In the genomic region with DNA sequence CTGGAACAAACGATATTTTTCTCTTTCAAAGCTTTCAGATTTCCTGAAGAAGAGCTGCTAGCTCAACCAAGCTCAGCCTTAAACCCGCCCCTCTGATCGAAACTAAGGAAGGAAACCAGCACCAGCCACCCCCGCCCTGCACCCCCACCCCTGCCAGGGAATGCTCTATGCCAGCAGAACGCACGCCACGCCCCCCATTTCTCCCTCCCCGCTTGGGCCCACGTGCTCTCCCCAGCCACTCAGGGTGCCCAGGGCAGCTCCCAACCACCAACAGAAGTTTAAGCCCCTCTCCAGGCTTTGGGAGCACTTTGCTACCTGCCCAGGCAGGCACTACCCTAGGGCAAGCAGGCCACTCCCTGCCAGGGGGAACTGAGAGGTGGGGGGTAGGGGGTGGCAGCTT, we compare ENCODE assay signal across 1 cellular context.
TF ChIP-seq lines count a peak whose summit lies in the region.

No MANE protein-coding gene starts in this region.

TF ChIP-seq in HepG2, 621 proteins besides CTCF, POLR2A, EP300 and RAD21:
- no peak for TF ChIP-seq MED13 (CRISPR knock-in tag; IDR thresholded peaks at IDR 0.05)
- TF ChIP-seq ISL2 (CRISPR knock-in tag; IDR thresholded peaks at IDR 0.05), result no peak
- no peak for TF ChIP-seq KDM5A (IDR thresholded peaks at IDR 0.05; ENCODE audit: borderline replicate concordance, low read length)
- no peak for TF ChIP-seq MAFG (CRISPR knock-in tag; IDR thresholded peaks at IDR 0.05)
- no peak for TF ChIP-seq ZNF572 (CRISPR knock-in tag; IDR thresholded peaks at IDR 0.05)
- TF ChIP-seq ZFP41 (CRISPR knock-in tag; IDR thresholded peaks at IDR 0.05; ENCODE audit: borderline replicate concordance), result no peak
- TF ChIP-seq ZNF607 (CRISPR knock-in tag; IDR thresholded peaks at IDR 0.05; ENCODE audit: borderline replicate concordance), result no peak
- no peak for TF ChIP-seq XBP1 (CRISPR knock-in tag; IDR thresholded peaks at IDR 0.05)
- TF ChIP-seq ZNF891 (CRISPR knock-in tag; IDR thresholded peaks at IDR 0.05), result no peak
- TF ChIP-seq TSC22D2 (CRISPR knock-in tag; IDR thresholded peaks at IDR 0.05; ENCODE audit: borderline replicate concordance), result no peak
- TF ChIP-seq NR3C1 (CRISPR knock-in tag; IDR thresholded peaks at IDR 0.05), result no peak
- no peak for TF ChIP-seq ZNF343 (CRISPR knock-in tag; IDR thresholded peaks at IDR 0.05)
- TF ChIP-seq NFIB (CRISPR knock-in tag; IDR thresholded peaks at IDR 0.05; ENCODE audit: borderline replicate concordance), result no peak
- TF ChIP-seq ZNF782 (CRISPR knock-in tag; IDR thresholded peaks at IDR 0.05; ENCODE audit: borderline replicate concordance), result no peak
- TF ChIP-seq ZC3H4 (CRISPR knock-in tag; IDR thresholded peaks at IDR 0.05; ENCODE audit: borderline replicate concordance), result no peak
- TF ChIP-seq KLF6 (CRISPR knock-in tag; IDR thresholded peaks at IDR 0.05), result no peak
- no peak for TF ChIP-seq BORCS8-MEF2B (CRISPR knock-in tag; IDR thresholded peaks at IDR 0.05)
